Comparison of ENCODE assay signal across 24 cellular contexts in genomic region chr1:208153386-208153785, GRCh38.
"Had no signal": no experiment of that assay in that cellular context is flagged by ENCODE, and none has a peak within 500 bp of the region (broad histone marks: within the 10 kb centered on the region; RNA-seq: fewer than 3 reads in every experiment).

No MANE protein-coding gene starts in this region.

- H3K27me3 Mint-ChIP-seq: activated naive CD8-positive, alpha-beta T cell treated with anti-CD3 and anti-CD28 coated beads, Interleukin-2, amount 50 U/mL, for 24 hours; stimulated activated naive CD8-positive, alpha-beta T cell treated with anti-CD3 and anti-CD28 coated beads, Interleukin-15, Interleukin-2, amounts not matched to agents 100 ng/mL and 50 ng/mL, for 24 hours had no signal

- H3K4me1 Mint-ChIP-seq: activated CD4-positive, alpha-beta T cell treated with anti-CD3 and anti-CD28 coated beads, Interleukin-2, amount 10 ng/mL, durations not matched to agents 7 days and 5 days; activated naive CD4-positive, alpha-beta T cell treated with anti-CD3 and anti-CD28 coated beads, Interleukin-2, amount 10 ng/mL, durations not matched to agents 7 days and 5 days; activated naive CD8-positive, alpha-beta T cell treated with anti-CD3 and anti-CD28 coated beads, Interleukin-2, amount 50 U/mL, for 24 hours had no signal

- H3K4me3 ChIP-seq: colonic mucosa, left lung, right atrium auricular region, upper lobe of left lung had no signal

- H3K9me3 ChIP-seq: colonic mucosa, left lung, right atrium auricular region, upper lobe of left lung had no signal

- H3K27ac ChIP-seq: brain microvascular endothelial cell, epithelial cell of prostate, foreskin keratinocyte, left lung, right atrium auricular region had no signal

- H3K27ac Mint-ChIP-seq: activated CD4-positive, alpha-beta T cell treated with anti-CD3 and anti-CD28 coated beads, Interleukin-2, amount 10 ng/mL, durations not matched to agents 7 days and 5 days; activated naive CD4-positive, alpha-beta T cell treated with anti-CD3 and anti-CD28 coated beads, Interleukin-2, amount 10 ng/mL, durations not matched to agents 7 days and 5 days; activated naive CD8-positive, alpha-beta T cell treated with anti-CD3 and anti-CD28 coated beads, Interleukin-2, amount 50 U/mL, for 24 hours; endodermal cell; nephron progenitor cell; progenitor cell of endocrine pancreas; stimulated activated naive CD8-positive, alpha-beta T cell treated with anti-CD3 and anti-CD28 coated beads, Interleukin-15, Interleukin-2, amounts not matched to agents 100 ng/mL and 50 ng/mL, for 24 hours; T-helper 1 cell treated with Interleukin-12 subunit alpha and Interleukin-12 subunit beta and Interleukin-4 antibody, amounts not matched to agents 30 μg/mL and 1 μg/mL, for 36 hours had no signal

- H3K36me3 Mint-ChIP-seq: activated naive CD4-positive, alpha-beta T cell treated with anti-CD3 and anti-CD28 coated beads, Interleukin-2, amount 10 ng/mL, durations not matched to agents 7 days and 5 days had no signal

- H3K9me3 Mint-ChIP-seq: activated CD4-positive, alpha-beta T cell treated with anti-CD3 and anti-CD28 coated beads, Interleukin-2, amount 10 ng/mL, durations not matched to agents 7 days and 5 days; activated naive CD4-positive, alpha-beta T cell treated with anti-CD3 and anti-CD28 coated beads, Interleukin-2, amount 10 ng/mL, durations not matched to agents 7 days and 5 days; activated naive CD8-positive, alpha-beta T cell treated with anti-CD3 and anti-CD28 coated beads, Interleukin-2, amount 50 U/mL, for 24 hours; endodermal cell; nephron progenitor cell; stimulated activated naive CD8-positive, alpha-beta T cell treated with anti-CD3 and anti-CD28 coated beads, Interleukin-15, Interleukin-2, amounts not matched to agents 100 ng/mL and 50 ng/mL, for 24 hours; T-helper 1 cell treated with Interleukin-12 subunit alpha and Interleukin-12 subunit beta and Interleukin-4 antibody, amounts not matched to agents 30 μg/mL and 1 μg/mL, for 36 hours had no signal

- H3K4me3 Mint-ChIP-seq: activated CD4-positive, alpha-beta T cell treated with anti-CD3 and anti-CD28 coated beads, Interleukin-2, amount 10 ng/mL, durations not matched to agents 7 days and 5 days; activated naive CD4-positive, alpha-beta T cell treated with anti-CD3 and anti-CD28 coated beads, Interleukin-2, amount 10 ng/mL, durations not matched to agents 7 days and 5 days; activated naive CD8-positive, alpha-beta T cell treated with anti-CD3 and anti-CD28 coated beads, Interleukin-2, amount 50 U/mL, for 24 hours; endodermal cell; nephron progenitor cell; stimulated activated naive CD8-positive, alpha-beta T cell treated with anti-CD3 and anti-CD28 coated beads, Interleukin-15, Interleukin-2, amounts not matched to agents 100 ng/mL and 50 ng/mL, for 24 hours; T-helper 1 cell treated with Interleukin-12 subunit alpha and Interleukin-12 subunit beta and Interleukin-4 antibody, amounts not matched to agents 30 μg/mL and 1 μg/mL, for 36 hours had no signal

- H3K27me3 ChIP-seq: brain microvascular endothelial cell, colonic mucosa, foreskin keratinocyte, left lung, right atrium auricular region, upper lobe of left lung had no signal

- H3K36me3 ChIP-seq: brain microvascular endothelial cell, colonic mucosa, left lung, right atrium auricular region had no signal

- DNase-seq: activated CD4-positive, alpha-beta T cell treated with anti-CD3 and anti-CD28 coated beads, Interleukin-2, amount 10 ng/mL, durations not matched to agents 7 days and 5 days; activated CD8-positive, alpha-beta memory T cell treated with anti-CD3 and anti-CD28 coated beads, Interleukin-2, amount 50 U/mL, for 4 hours; activated effector memory CD4-positive, alpha-beta T cell treated with Interleukin-2 at 50 U/mL for 16 hours; activated naive CD4-positive, alpha-beta T cell treated with anti-CD3 and anti-CD28 coated beads, Interleukin-2, amount 10 ng/mL, durations not matched to agents 7 days and 5 days; activated naive CD8-positive, alpha-beta T cell treated with anti-CD3 and anti-CD28 coated beads, Interleukin-2, amount 50 U/mL, for 24 hours; activated T-cell treated with anti-CD3 and anti-CD28 coated beads, Interleukin-2, amount 50 U/mL, for 48 hours; aorta; brain microvascular endothelial cell; central memory CD4-positive, alpha-beta T cell; endodermal cell; foreskin keratinocyte; head of caudate nucleus; kidney; left lung; mammary epithelial cell; midbrain; nephron progenitor cell; upper lobe of left lung had no signal
